In genomic region chr10:61465807-61466425, GRCh38 we compare ENCODE assay signal across 15 cellular contexts. TPM values are rescaled to one million over a fixed set of nuclear protein-coding genes. Genes with fewer than 3 reads are reported as not detected.
A peak's percentile ranks its signal among the peaks of the same experiment; 100 is the strongest.
DNase-seq lines count a peak whose midpoint lies in the region; ATAC-seq and TF ChIP-seq lines count a peak whose summit lies in the region.
"Had no signal": no experiment of that assay in that cellular context is flagged by ENCODE, and none has a peak within 500 bp of the region (broad histone marks: within the 10 kb centered on the region; RNA-seq: fewer than 3 reads in every experiment).

No MANE protein-coding gene starts in this region.

- no peak overlapping the region for H2BK12ac ChIP-seq in neuronal stem cell (ENCODE audit: low read length)

- no peak overlapping the region for H2AK5ac ChIP-seq in neuronal stem cell (ENCODE audit: low read depth, low read length)

- H3K27me3 ChIP-seq in GM23338 (ENCODE audit: insufficient read depth) (no peaks in the 10 kb centered on the region), WERI-Rb-1 (ENCODE audit: insufficient read depth, low read depth, severe bottlenecking) (no peaks in the 10 kb centered on the region), neuronal stem cell (ENCODE audit: control insufficient read depth in 3 of 3, insufficient read depth in 3 of 3, low read depth in 1 of 3, low read length in 3 of 3) (no peaks in the 10 kb centered on the region)
- H3K27me3 ChIP-seq: spleen had no signal

- H4K91ac ChIP-seq in neuronal stem cell (ENCODE audit: low read depth, low read length, poor library complexity), result no peak overlapping the region

- no peaks in the 10 kb centered on the region for H3K9me2 ChIP-seq in GM23338 (ENCODE audit: insufficient read depth)

- H4K20me1 ChIP-seq in GM23338 (replicated peaks; ENCODE audit: insufficient read depth), result no peaks in the 10 kb centered on the region

- H3K36me3 Mint-ChIP-seq in GM23338 (ENCODE audit: low read depth), result peaks cover 7% of the 10 kb centered on the region; the same call in 2 of the 3 replicates

- no peak overlapping the region for H2BK5ac ChIP-seq in neuronal stem cell (ENCODE audit: low read length)

- H3K4me2 ChIP-seq in GM23338 (no peak overlapping the region), neuronal stem cell (ENCODE audit: insufficient read depth, low read length, poor library complexity, severe bottlenecking) (no peak overlapping the region)

- H3F3A ChIP-seq in GM23338 (replicated peaks; ENCODE audit: low read depth), result no peaks in the 10 kb centered on the region

- H3K4me1 ChIP-seq in GM23338 (ENCODE audit: insufficient read depth) (no peaks in the 10 kb centered on the region), neuronal stem cell (ENCODE audit: control insufficient read depth in 2 of 2, insufficient read depth in 1 of 2, low read depth in 1 of 2, low read length in 2 of 2) (no peaks in the 10 kb centered on the region)

- DNase-seq in GM23338 (ENCODE audit: low spot score) (peak; percentile 40), M059J (ENCODE audit: low read depth) (peak; percentile 36), WERI-Rb-1 (peak; percentile 18), iPS-NIHi7 (ENCODE audit: extremely low spot score) (peak; percentile 19), epidermal melanocyte (ENCODE audit: insufficient read length, low spot score) (no peak), neuronal stem cell (ENCODE audit: low spot score) (no peak), left lobe of liver (ENCODE audit: low spot score) (no peak)
- no peak for DNase-seq in activated CD4-positive, alpha-beta T cell treated with anti-CD3 and anti-CD28 coated beads, Interleukin-2, amount 50 U/mL, for 4 hours
- DNase-seq: NCI-H1436, spleen, substantia nigra had no signal

- H3K9me3 ChIP-seq in WERI-Rb-1 (ENCODE audit: severe bottlenecking), result no peaks in the 10 kb centered on the region
- H3K9me3 ChIP-seq in neuronal stem cell (replicated peaks in 1 of 2; ENCODE audit: control insufficient read depth in 2 of 2, insufficient read depth in 1 of 2, low read depth in 1 of 2, low read length in 2 of 2), result no peaks in the 10 kb centered on the region
- H3K9me3 ChIP-seq: spleen had no signal

- H3K4me1 Mint-ChIP-seq in GM23338, result peaks cover 6% of the 10 kb centered on the region

- ATAC-seq in GM23338, result peak; percentile 71
- no peak for ATAC-seq in left lobe of liver
- ATAC-seq: activated CD4-positive, CD25-positive, alpha-beta regulatory T cell treated with anti-CD3 and anti-CD28 coated beads, Interleukin-2, amount 50 U/mL, for 24 hours; esophagus mucosa had no signal

- H3K27me3 Mint-ChIP-seq in GM23338 (ENCODE audit: insufficient read depth, low read depth, poor library complexity), result no peaks in the 10 kb centered on the region

- no peaks in the 10 kb centered on the region for H3K79me1 ChIP-seq in neuronal stem cell (ENCODE audit: low read depth, low read length)

- TF ChIP-seq CTCF in GM23338 (conservative IDR thresholded peaks at IDR 0.05; ENCODE audit: low read depth in 2 of 2), result peak; percentile 27 to 74; a peak in 3 of 4 replicates
- peak; percentile 17; the same call in 1 of the 2 replicates for TF ChIP-seq CTCF in WERI-Rb-1 (IDR thresholded peaks at IDR 0.05; ENCODE audit: low read depth, low read length)

- no peak overlapping the region for H3K14ac ChIP-seq in neuronal stem cell (ENCODE audit: low read length)

- H2BK120ac ChIP-seq in neuronal stem cell (ENCODE audit: low read depth, low read length), result no peak overlapping the region

- H2AFZ ChIP-seq in GM23338 (no peak overlapping the region), neuronal stem cell (ENCODE audit: low read length) (no peak overlapping the region)

- no peak overlapping the region for H3K4me3 ChIP-seq in GM23338
- no peak overlapping the region for H3K4me3 ChIP-seq in WERI-Rb-1 (ENCODE audit: low read depth, low read length)
- no peak overlapping the region for H3K4me3 ChIP-seq in neuronal stem cell (ENCODE audit: low read length in 2 of 2)
- H3K4me3 ChIP-seq: SK-N-MC, spleen had no signal

- H3K23ac ChIP-seq in neuronal stem cell (ENCODE audit: low read depth, low read length, poor library complexity), result no peak overlapping the region

- H2BK15ac ChIP-seq in neuronal stem cell (ENCODE audit: low read length), result no peak overlapping the region

- no peak overlapping the region for H3K27ac Mint-ChIP-seq in GM23338

- H3K4ac ChIP-seq in neuronal stem cell (ENCODE audit: low read length), result no peak overlapping the region

- peaks cover under 1% of the 10 kb centered on the region for H3K9me3 Mint-ChIP-seq in GM23338

- no peak overlapping the region for H3K27ac ChIP-seq in GM23338 (ENCODE audit: low read depth)
- no peak overlapping the region for H3K27ac ChIP-seq in WERI-Rb-1
- no peak overlapping the region for H3K27ac ChIP-seq in neuronal stem cell (replicated peaks; ENCODE audit: low read length)
- H3K27ac ChIP-seq: SK-N-MC had no signal

- no peak overlapping the region for H3K4me3 Mint-ChIP-seq in GM23338

- no peaks in the 10 kb centered on the region for H3K79me2 ChIP-seq in GM23338 (replicated peaks; ENCODE audit: insufficient read depth)

- no CpG with 5 or more reads among the region's 3 CpGs for WGBS in neuronal stem cell (ENCODE audit: extremely low coverage in 2 of 2, insufficient read length in 2 of 2, insufficient replicate concordance in 1 of 2), 2 donors

- H3K36me3 ChIP-seq in GM23338 (ENCODE audit: insufficient read depth), result no peaks in the 10 kb centered on the region
- H3K36me3 ChIP-seq in WERI-Rb-1, result no peaks in the 10 kb centered on the region
- no peaks in the 10 kb centered on the region for H3K36me3 ChIP-seq in neuronal stem cell (replicated peaks in 1 of 2; ENCODE audit: control insufficient read depth in 2 of 2, insufficient read depth in 2 of 2, low read length in 2 of 2)
- H3K36me3 ChIP-seq: spleen had no signal

- H4K8ac ChIP-seq in neuronal stem cell (ENCODE audit: low read depth, low read length), result no peak overlapping the region

- H3K9ac ChIP-seq in neuronal stem cell (ENCODE audit: low read depth, low read length, poor library complexity), result no peak overlapping the region

- no peak overlapping the region for H3K18ac ChIP-seq in neuronal stem cell (ENCODE audit: low read length)

TF ChIP-seq in GM23338, 12 proteins besides CTCF, POLR2A, EP300 and RAD21 (continues in another document):
- TF ChIP-seq EZH2phosphoT487 (IDR thresholded peaks at IDR 0.05; ENCODE audit: unreplicated experiment), result no peak
- no peak for TF ChIP-seq STAT1 (IDR thresholded peaks at IDR 0.05; ENCODE audit: unreplicated experiment)

RNA-seq across cellular contexts. Expression of gene TMEM26, which starts 12.7 kb away (rescaled TPM):
- total RNA-seq in GM23338 (2014; rRNA removed; shearing (Covaris generic)), result 1.9 and 2.2 TPM in 2 replicates
- polyA plus RNA-seq in GM23338 (2016; fragmentation: Nextera tagmentation; extraction: Ambion mirVana), result 1.0 and 1.5 TPM in 2 replicates
- 4.5 and 5.7 TPM in 2 replicates for total RNA-seq in M059J (2014; rRNA removed; shearing (Covaris generic))
- polyA plus RNA-seq in neuronal stem cell (2013, experiment 1 of 2), result not detected
- polyA plus RNA-seq in neuronal stem cell (2013, experiment 2 of 2), result not detected
- 0.35 TPM for total RNA-seq in left lobe of liver
- total RNA-seq: Daoy had no signal

Comparison
In these comparisons a context has a peak if more than half of its experiments do, and no peak if none do; other contexts are left out.
1. DNase-seq: peak in GM23338 (single experiment), M059J (single experiment), WERI-Rb-1 (single experiment) and iPS-NIHi7 (single experiment); none in epidermal melanocyte (single experiment), neuronal stem cell (single experiment), left lobe of liver (single experiment) and activated CD4-positive, alpha-beta T cell treated with anti-CD3 and anti-CD28 coated beads, Interleukin-2, amount 50 U/mL, for 4 hours (0 of 2).